18 cellular contexts compared by ENCODE assay signal in the genomic region with DNA sequence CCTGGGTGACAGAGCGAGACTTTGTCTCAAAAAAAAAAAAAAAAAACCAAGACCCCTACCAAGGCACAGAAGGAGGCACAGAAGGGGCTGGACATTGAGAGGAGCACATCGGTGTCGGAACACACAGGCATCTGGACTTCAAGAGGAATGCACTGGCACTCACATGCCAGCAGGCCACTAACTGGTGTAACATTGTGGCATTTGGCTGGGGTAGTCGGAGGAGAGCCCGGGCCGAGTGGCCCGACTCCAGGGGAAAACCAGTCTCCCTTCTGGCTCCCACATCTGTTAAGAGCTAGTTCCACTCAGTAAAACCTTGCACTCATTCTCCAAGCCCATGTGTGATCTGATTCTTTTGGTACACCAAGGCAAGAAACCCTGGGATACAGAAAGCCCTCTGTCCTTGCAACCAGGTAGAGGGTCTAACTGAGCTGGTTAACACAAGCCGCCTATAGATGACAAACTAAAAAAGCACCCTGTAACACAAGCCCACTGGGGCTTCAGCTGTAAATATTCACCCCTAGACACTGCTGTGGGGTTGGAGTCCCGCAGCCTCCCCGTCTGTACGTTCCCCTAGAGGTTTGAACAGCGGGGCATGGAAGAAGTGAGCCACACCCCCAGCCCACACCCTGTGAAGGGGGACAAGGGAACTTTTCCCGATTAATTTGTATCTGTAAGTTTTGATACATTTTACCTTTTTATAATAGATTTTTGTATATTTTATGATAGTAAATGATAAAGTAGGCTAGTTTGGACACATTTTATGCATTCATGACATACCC. TPM values are rescaled to one million over a fixed set of nuclear protein-coding genes. Genes with fewer than 3 reads are reported as not detected.
"Had no signal": no experiment of that assay in that cellular context is flagged by ENCODE, and none has a peak within 500 bp of the region (broad histone marks: within the 10 kb centered on the region; RNA-seq: fewer than 3 reads in every experiment).

No MANE protein-coding gene starts in this region.

- H3K4me3 ChIP-seq: gastroesophageal sphincter, mucosa of descending colon, upper lobe of left lung had no signal

- DNase-seq: activated CD4-positive, alpha-beta T cell treated with anti-CD3 and anti-CD28 coated beads, Interleukin-2, amount 50 U/mL, for 4 hours; activated naive CD4-positive, alpha-beta T cell treated with anti-CD3 and anti-CD28 coated beads, Interleukin-2, amount 10 ng/mL, durations not matched to agents 7 days and 5 days; dermis blood vessel endothelial cell; naive thymus-derived CD8-positive, alpha-beta T cell; retina; stimulated activated CD4-positive, alpha-beta T cell treated with anti-CD3 and anti-CD28 coated beads, Interleukin-2, amount 100 ng/mL, for 48 hours; stimulated activated naive CD8-positive, alpha-beta T cell treated with anti-CD3 and anti-CD28 coated beads, Interleukin-15, Interleukin-2, amounts not matched to agents 100 U/mL and 50 U/mL, for 24 hours; upper lobe of left lung had no signal

- FAIRE-seq: astrocyte, bronchial epithelial cell, islet of Langerhans had no signal

- H3K27ac ChIP-seq: epithelial cell of prostate, gastroesophageal sphincter, neutrophil, upper lobe of left lung had no signal

- H3K36me3 ChIP-seq: gastroesophageal sphincter, neutrophil, upper lobe of left lung had no signal

- ATAC-seq: activated CD4-positive, CD25-positive, alpha-beta regulatory T cell treated with anti-CD3 and anti-CD28 coated beads, Interleukin-2, amount 50 U/mL, for 24 hours; gastroesophageal sphincter; naive thymus-derived CD8-positive, alpha-beta T cell; stimulated activated naive CD8-positive, alpha-beta T cell treated with anti-CD3 and anti-CD28 coated beads, Interleukin-15, Interleukin-2, amounts not matched to agents 100 U/mL and 50 U/mL, for 24 hours had no signal

- H3K27me3 ChIP-seq: gastroesophageal sphincter, neutrophil, upper lobe of left lung had no signal

- H3K4me1 ChIP-seq: gastroesophageal sphincter, upper lobe of left lung had no signal

RNA-seq across cellular contexts. Expression of a gene that starts 32.2 kb away (rescaled TPM):
- total RNA-seq: activated T-helper 2 cell treated with anti-CD3 and anti-CD28 coated beads, Interferon-gamma antibody, Interleukin-2, Interleukin-4, amounts not matched to agents 10 μg/mL and 5 μg/mL and 100 μg/mL, durations not matched to agents 14 hours and 24 hours and 36 hours; astrocyte; chondrocyte; naive thymus-derived CD8-positive, alpha-beta T cell had no signal
